In the genomic region with DNA sequence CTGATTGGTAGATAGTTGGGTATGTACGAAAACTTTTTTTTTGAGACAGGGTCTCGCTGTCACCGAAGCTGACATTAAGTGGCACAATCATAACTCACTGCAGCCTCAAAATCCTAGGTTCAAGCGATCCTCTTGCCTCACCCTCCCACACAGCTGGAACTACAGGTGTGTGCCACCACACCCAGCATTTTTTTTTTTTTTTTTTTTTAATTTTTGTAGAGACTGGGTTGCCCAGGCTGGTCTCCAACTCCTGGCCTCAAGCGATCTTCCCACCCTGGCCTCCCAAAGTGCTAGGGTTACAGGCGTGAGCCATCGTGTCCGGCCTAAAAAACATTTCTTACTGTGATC, we compare ENCODE assay signal across 9 cellular contexts. TPM values are rescaled to one million over a fixed set of nuclear protein-coding genes. Genes with fewer than 3 reads are reported as not detected.
DNase-seq lines count a peak whose midpoint lies in the region; ATAC-seq and TF ChIP-seq lines count a peak whose summit lies in the region.
"Had no signal": no experiment of that assay in that cellular context is flagged by ENCODE, and none has a peak within 500 bp of the region (broad histone marks: within the 10 kb centered on the region; RNA-seq: fewer than 3 reads in every experiment).

No MANE protein-coding gene starts in this region.

- no peak overlapping the region for H2BK120ac ChIP-seq in IMR-90 (ENCODE audit: low read depth, low read length)

- no peaks in the 10 kb centered on the region for H3K9me3 Mint-ChIP-seq in MCF 10A (ENCODE audit: unreplicated experiment)

- no peak for TF ChIP-seq CTCF in AG10803 (conservative IDR thresholded peaks at IDR 0.05; ENCODE audit: low read length)
- no peak for TF ChIP-seq CTCF in IMR-90 (conservative IDR thresholded peaks at IDR 0.05; ENCODE audit: low read depth, low read length)
- no peak for TF ChIP-seq CTCF in MCF 10A (IDR thresholded peaks at IDR 0.05; ENCODE audit: unreplicated experiment)
- no peak for TF ChIP-seq CTCF in omental fat pad (IDR thresholded peaks at IDR 0.05)

- H3K4me1 Mint-ChIP-seq in MCF 10A (ENCODE audit: insufficient read depth, unreplicated experiment) = peaks cover 19% of the 10 kb centered on the region

- peaks cover 23% of the 10 kb centered on the region for H3K36me3 Mint-ChIP-seq in MCF 10A (ENCODE audit: insufficient read depth, unreplicated experiment)

- TF ChIP-seq RAD21 in IMR-90 (IDR thresholded peaks at IDR 0.05; ENCODE audit: low read length) = no peak

- no peak overlapping the region for H3K14ac ChIP-seq in IMR-90 (replicated peaks; ENCODE audit: low read depth, low read length)

- no peak overlapping the region; the same call in 2 of the 3 replicates for H2BK15ac ChIP-seq in IMR-90 (ENCODE audit: low read depth, low read length)

- H2BK5ac ChIP-seq in IMR-90 (ENCODE audit: low read depth, low read length, poor library complexity, severe bottlenecking) = no peak overlapping the region

- no peak overlapping the region for H3K23ac ChIP-seq in IMR-90 (ENCODE audit: low read depth, low read length)

- intact Hi-C loops in IMR-90 (cut with micrococcal nuclease) = no loop called here
- intact Hi-C loops in MCF 10A (cut with micrococcal nuclease) = no loop called here

- no peak overlapping the region for H3K56ac ChIP-seq in IMR-90 (ENCODE audit: extremely low read depth, insufficient read depth, low read length)

- DNase-seq in AG10803 (ENCODE audit: low read depth) = no peak
- no peak for DNase-seq in IMR-90
- no peak for DNase-seq in MCF 10A (ENCODE audit: unreplicated experiment)
- no peak for DNase-seq in omental fat pad (ENCODE audit: low spot score)
- DNase-seq in stimulated activated CD4-positive, alpha-beta T cell treated with anti-CD3 and anti-CD28 coated beads, Interleukin-2, amount 100 ng/mL, for 48 hours = no peak
- DNase-seq in DMS53 (lab: John Stamatoyannopoulos, UW) = no peak
- DNase-seq: SHP77 treated with DMSO at 0.1 percent for 48 hours had no signal

- CTCF ChIA-PET in IMR-90 (lab: Yijun Ruan, JAX) = no interaction called here
- CTCF ChIA-PET in MCF 10A (lab: Yijun Ruan, JAX) = interaction anchor here (0.6 to 2.0 kb wide), 3 partner anchors 23 to 364 kb away, joined by 3 to 8 read pairs (median 5); no protein-coding TSS in a partner anchor

- H4K5ac ChIP-seq in IMR-90 (ENCODE audit: low read depth, low read length) = no peak overlapping the region

- no peaks in the 10 kb centered on the region for H3K27me3 Mint-ChIP-seq in MCF 10A (ENCODE audit: insufficient read depth, unreplicated experiment)

- peaks cover 3% of the 10 kb centered on the region; the same call in 1 of the 2 replicates for H3K9me1 ChIP-seq in IMR-90 (ENCODE audit: insufficient read depth, low read length)

- peak overlapping the region; percentile 77 for H2AK5ac ChIP-seq in IMR-90 (ENCODE audit: low read depth, low read length)

- no peak overlapping the region for H3K18ac ChIP-seq in IMR-90 (ENCODE audit: low read depth, low read length)

- H4K8ac ChIP-seq in IMR-90 (ENCODE audit: low read depth in 2 of 2, low read length in 2 of 2) = peak overlapping the region in 1 of 2 experiments; percentile 25; a peak in 1 of 4 replicates

- H3K9me3 ChIP-seq in IMR-90 (ENCODE audit: control insufficient read depth, insufficient read depth, low read length) (no peaks in the 10 kb centered on the region), muscle layer of duodenum (ENCODE audit: control insufficient read depth in 1 of 2, low read length in 2 of 2) (no peaks in the 10 kb centered on the region)

- in situ Hi-C loops in IMR-90 (cut with MboI; ENCODE audit: low sequenced_read_pairs) = no loop called here

- no peak overlapping the region for H2AFZ ChIP-seq in IMR-90 (replicated peaks; ENCODE audit: low read length, poor library complexity)

- TF ChIP-seq POLR2A in IMR-90 (IDR thresholded peaks at IDR 0.05; ENCODE audit: low read depth, low read length) = no peak

- peaks cover 6% of the 10 kb centered on the region for H3K4me1 ChIP-seq in IMR-90 (ENCODE audit: control insufficient read depth, insufficient read depth, low read length)
- peaks cover 0 to 15% of the 10 kb centered on the region in 2 donors for H3K4me1 ChIP-seq in muscle layer of duodenum (ENCODE audit: control insufficient read depth in 1 of 2, insufficient read depth in 2 of 2, low read length in 2 of 2)

- H3K27me3 ChIP-seq in IMR-90 (ENCODE audit: control insufficient read depth, insufficient read depth, low read length) = no peaks in the 10 kb centered on the region
- no peaks in the 10 kb centered on the region for H3K27me3 ChIP-seq in muscle layer of duodenum (ENCODE audit: low read depth, low read length)

- no peak overlapping the region for H3K27ac ChIP-seq in IMR-90 (ENCODE audit: insufficient read depth, low read length)
- H3K27ac ChIP-seq in muscle layer of duodenum (ENCODE audit: low read length) = peak overlapping the region; percentile 29

- dilution Hi-C loops in IMR-90 (cut with HindIII; ENCODE audit: low sequenced_read_pairs, unreplicated experiment) = loop anchor here (25.0 kb wide), 1 partner anchor 93 kb away; no protein-coding TSS in a partner anchor

- H2AK9ac ChIP-seq in IMR-90 (replicated peaks; ENCODE audit: low read depth, low read length, poor library complexity) = no peak overlapping the region

- BruUV-seq in IMR-90 (replicated peaks; lab: Mats Ljungman, UMichigan) = no TSS peak
- no TSS peak for BruUV-seq in MCF 10A (replicated peaks; lab: Mats Ljungman, UMichigan)

- peak overlapping the region; percentile 98 for H3K4me3 Mint-ChIP-seq in MCF 10A (ENCODE audit: unreplicated experiment)

- 100% methylated on average over 2 of the region's 8 CpGs; no CpG with 5 or more reads in 1 of the 2 experiments for WGBS in IMR-90 (ENCODE audit: extremely low coverage in 2 of 2, insufficient read length in 1 of 2), 2 experiments

- H3K4ac ChIP-seq in IMR-90 (ENCODE audit: low read depth, low read length) = peak overlapping the region; percentile 21

- peak overlapping the region; percentile 92 for H3K4me2 ChIP-seq in IMR-90 (ENCODE audit: low read depth, low read length)

- 0 out of 2 replicates have a peak, but pooled peaks cover 3% of the 10 kb centered on the region for H4K20me1 ChIP-seq in IMR-90 (ENCODE audit: insufficient read depth, low read length)

- 0 out of 2 replicates have a peak overlapping the region, but pooled peaks have one; percentile 11 for H2BK20ac ChIP-seq in IMR-90 (ENCODE audit: low read depth, low read length)

- H3K36me3 ChIP-seq in IMR-90 (ENCODE audit: control insufficient read depth, insufficient read depth, low read length) (peaks cover 8% of the 10 kb centered on the region; the same call in 1 of the 2 replicates), muscle layer of duodenum (ENCODE audit: control insufficient read depth in 1 of 2, insufficient read depth in 2 of 2, low read length in 2 of 2) (peaks cover 0 to 7% of the 10 kb centered on the region in 2 donors)

- H3K4me3 ChIP-seq in AG10803 (ENCODE audit: low read length) = peak overlapping the region; percentile 99
- peak overlapping the region; percentile 97 for H3K4me3 ChIP-seq in IMR-90 (ENCODE audit: insufficient read depth, low read depth, low read length)
- peak overlapping the region; percentile 54 to 78 for H3K4me3 ChIP-seq in muscle layer of duodenum (ENCODE audit: low read depth in 1 of 2, low read length in 2 of 2)

- no peak overlapping the region for H3K9ac ChIP-seq in IMR-90 (ENCODE audit: low read depth, low read length)

- ATAC-seq in IMR-90 (ENCODE audit: low read depth) = no peak
- no peak for ATAC-seq in GM19452 (IDR thresholded peaks at IDR 0.05; ENCODE audit: unreplicated experiment)
- ATAC-seq in omental fat pad (ENCODE audit: low FRiP score) = no peak

- peak overlapping the region; percentile 85 for H3K27ac Mint-ChIP-seq in MCF 10A (ENCODE audit: low read depth, unreplicated experiment)

- no peak overlapping the region for H4K91ac ChIP-seq in IMR-90 (ENCODE audit: insufficient read depth, low read depth, low read length)

- peaks cover 16 to 58% of the 10 kb centered on the region in 2 experiments for H3K79me1 ChIP-seq in IMR-90 (ENCODE audit: low read depth in 1 of 2, low read length in 2 of 2)

- POLR2A ChIA-PET in IMR-90 (lab: Charles Lee; ENCODE audit: unreplicated experiment) = no interaction called here
- POLR2A ChIA-PET in MCF 10A (lab: Yijun Ruan, JAX) = interaction anchor here (0.6 to 3.9 kb wide), 5 partner anchors 8 to 554 kb away, joined by 3 to 31 read pairs (median 6); no protein-coding TSS in a partner anchor

TF ChIP-seq in IMR-90, 13 proteins besides CTCF, POLR2A, EP300 and RAD21:
- TF ChIP-seq MXI1 (IDR thresholded peaks at IDR 0.05; ENCODE audit: borderline replicate concordance, low read depth, low read length) = no peak

RNA-seq across cellular contexts. Expression of gene LRRC27, which starts 1.5 kb away (rescaled TPM):
- total RNA-seq in IMR-90 (2012; rRNA removed) (3.6 and 3.8 TPM in 2 replicates), MCF 10A (2022) (9.1 and 10.4 TPM in 2 replicates), omental fat pad (10 to 100 TPM in 1 of 4 donors, 1 to 10 TPM in 3; 5.0 to 12.1 (median 7.7) TPM)
- 5.0 and 5.3 TPM in 2 replicates for polyA plus RNA-seq in IMR-90 (2012; rRNA removed)
- 2.7 and 5.5 TPM in 2 replicates for polyA plus RNA-seq in IMR-90 (2012; cell fraction: cytosol; rRNA removed)
- 30.8 and 31.9 TPM in 2 replicates for polyA plus RNA-seq in IMR-90 (2012; cell fraction: nucleus; rRNA removed; ENCODE audit: low replicate concordance)

RNA-seq across cellular contexts. Expression of gene STK32C, which starts 22.7 kb away (rescaled TPM):
- total RNA-seq in IMR-90 (2012; rRNA removed) = 5.0 TPM in 2 replicates
- polyA plus RNA-seq in IMR-90 (2012; rRNA removed) = 8.3 and 9.0 TPM in 2 replicates
- polyA plus RNA-seq in IMR-90 (2012; cell fraction: cytosol; rRNA removed) = 10.5 and 10.6 TPM in 2 replicates
- 5.9 and 10.3 TPM in 2 replicates for polyA plus RNA-seq in IMR-90 (2012; cell fraction: nucleus; rRNA removed; ENCODE audit: low replicate concordance)
- total RNA-seq in MCF 10A (2022) = 20.7 and 21.2 TPM in 2 replicates
- 1 to 10 TPM; 5.0 to 8.9 (median 8.1) TPM for total RNA-seq in omental fat pad
